ENCODE assay signal across 8 cellular contexts in the genomic region with DNA sequence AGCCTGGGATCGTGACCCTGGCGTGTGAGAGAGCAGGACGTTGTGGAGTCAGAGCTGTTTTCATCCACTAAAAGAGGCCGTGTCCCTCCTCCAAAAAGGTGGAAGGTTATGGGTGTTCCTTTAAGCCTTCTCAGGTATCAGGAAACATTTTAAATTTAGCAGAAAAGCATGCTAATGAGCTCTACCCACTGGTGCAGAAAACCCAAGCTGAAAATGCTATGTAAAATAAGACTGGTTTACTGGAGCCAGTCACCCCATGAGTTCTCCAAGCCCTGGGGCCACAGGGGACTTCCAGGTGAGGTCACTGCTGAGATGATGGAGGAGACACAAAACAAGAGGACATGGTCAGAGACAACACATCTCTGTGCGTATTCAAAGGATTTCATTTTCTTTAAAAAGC. TPM values are rescaled to one million over a fixed set of nuclear protein-coding genes. Genes with fewer than 3 reads are reported as not detected.
DNase-seq lines count a peak whose midpoint lies in the region; ATAC-seq lines count a peak whose summit lies in the region.

No MANE protein-coding gene starts in this region.

- no peak overlapping the region for H3K4me2 ChIP-seq in GM23248 (ENCODE audit: unreplicated experiment)

- H3K4me3 Mint-ChIP-seq in CD4-positive, CD25-positive, alpha-beta regulatory T cell: no peak overlapping the region
- no peak overlapping the region for H3K4me3 Mint-ChIP-seq in immature natural killer cell

- H4K20me1 ChIP-seq in GM23248 (ENCODE audit: insufficient read depth): no peaks in the 10 kb centered on the region

- peaks cover 38% of the 10 kb centered on the region for H3K36me3 Mint-ChIP-seq in CD4-positive, CD25-positive, alpha-beta regulatory T cell
- H3K36me3 Mint-ChIP-seq in immature natural killer cell: peaks cover 16 to 28% (median 23%) of the 10 kb centered on the region in 3 donors

- H3K27ac ChIP-seq in CD4-positive, CD25-positive, alpha-beta regulatory T cell (ENCODE audit: insufficient read depth, low read length, poor library complexity, severe bottlenecking): peak overlapping the region; percentile 49
- H3K27ac ChIP-seq in GM23248: no peak overlapping the region

- peaks cover 0 to 12% (median 9%) of the 10 kb centered on the region in 4 donors for H3K4me1 Mint-ChIP-seq in CD4-positive, CD25-positive, alpha-beta regulatory T cell
- H3K4me1 Mint-ChIP-seq in immature natural killer cell: peaks cover 2 to 16% of the 10 kb centered on the region in 2 donors

- H3F3A ChIP-seq in GM23248 (ENCODE audit: insufficient read depth): peaks cover 15% of the 10 kb centered on the region

- H2AFZ ChIP-seq in GM23248: no peak overlapping the region

- no peak for ATAC-seq in CD4-positive, CD25-positive, alpha-beta regulatory T cell (ENCODE audit: low read depth in 2 of 2)
- peak; percentile 56 for ATAC-seq in GM19043 (IDR thresholded peaks at IDR 0.05; ENCODE audit: low read depth, unreplicated experiment)
- peak; percentile 43 for ATAC-seq in HG03571 (IDR thresholded peaks at IDR 0.05; ENCODE audit: unreplicated experiment)
- no peak for ATAC-seq in HG03460 (IDR thresholded peaks at IDR 0.05; ENCODE audit: unreplicated experiment)

- peaks cover 51% of the 10 kb centered on the region for H3K36me3 ChIP-seq in CD4-positive, CD25-positive, alpha-beta regulatory T cell (ENCODE audit: control insufficient read depth, insufficient read depth, low read length)
- peaks cover 28% of the 10 kb centered on the region for H3K36me3 ChIP-seq in GM23248 (ENCODE audit: low read depth)

- no peaks in the 10 kb centered on the region for H3K9me3 ChIP-seq in CD4-positive, CD25-positive, alpha-beta regulatory T cell (ENCODE audit: control insufficient read depth in 2 of 2, low read length in 2 of 2)
- no peaks in the 10 kb centered on the region for H3K9me3 ChIP-seq in GM23248 (ENCODE audit: low read depth)

- DNase-seq in CD4-positive, CD25-positive, alpha-beta regulatory T cell: no peak
- no peak for DNase-seq in immature natural killer cell
- no peak for DNase-seq in NCI-H2196 treated with DMSO at 0.1 percent for 48 hours (lab: John Stamatoyannopoulos, UW; ENCODE audit: unreplicated experiment)
- DNase-seq in KG1 (lab: John Stamatoyannopoulos, UW): no peak
- no peak for DNase-seq in GM23248

- H3K27ac Mint-ChIP-seq in CD4-positive, CD25-positive, alpha-beta regulatory T cell: peak overlapping the region in 1 of 3 donors; percentile 76
- peak overlapping the region in 4 of 6 donors; percentile 41 to 85 (median 67) for H3K27ac Mint-ChIP-seq in immature natural killer cell

- H3K4me1 ChIP-seq in CD4-positive, CD25-positive, alpha-beta regulatory T cell (ENCODE audit: control insufficient read depth, insufficient read depth, low read length, poor library complexity, severe bottlenecking): no peaks in the 10 kb centered on the region
- peaks cover 8% of the 10 kb centered on the region for H3K4me1 ChIP-seq in GM23248 (ENCODE audit: insufficient read depth)

- no peaks in the 10 kb centered on the region for H3K9me2 ChIP-seq in GM23248 (ENCODE audit: insufficient read depth)

- no peaks in the 10 kb centered on the region for H3K9me3 Mint-ChIP-seq in CD4-positive, CD25-positive, alpha-beta regulatory T cell
- no peaks in the 10 kb centered on the region for H3K9me3 Mint-ChIP-seq in immature natural killer cell

- no peaks in the 10 kb centered on the region for H3K79me2 ChIP-seq in GM23248 (ENCODE audit: insufficient read depth)

- H3K4me3 ChIP-seq in CD4-positive, CD25-positive, alpha-beta regulatory T cell (ENCODE audit: low read depth, low read length): no peak overlapping the region
- H3K4me3 ChIP-seq in GM23248: no peak overlapping the region

- no peaks in the 10 kb centered on the region for H3K27me3 Mint-ChIP-seq in CD4-positive, CD25-positive, alpha-beta regulatory T cell
- H3K27me3 Mint-ChIP-seq in immature natural killer cell (ENCODE audit: low read depth in 3 of 3): no peaks in the 10 kb centered on the region

- 81 to 84% methylated on average over 5 of the region's 5 CpGs for WGBS in GM23248 (ENCODE audit: low coverage in 1 of 2, low lambda C conversion rate in 2 of 2, missing lambda C conversion rate in 2 of 2), 2 experiments

- no peaks in the 10 kb centered on the region for H3K27me3 ChIP-seq in CD4-positive, CD25-positive, alpha-beta regulatory T cell (ENCODE audit: control insufficient read depth, insufficient read depth, low read length)
- no peaks in the 10 kb centered on the region for H3K27me3 ChIP-seq in GM23248 (replicated peaks; ENCODE audit: insufficient read depth)

- no peak overlapping the region for H3K9ac ChIP-seq in GM23248

- in situ Hi-C loops in GM23248 (cut with MboI): no loop called here

RNA-seq across cellular contexts. Expression of a gene that starts 14.0 kb away (rescaled TPM):
- total RNA-seq in CD4-positive, CD25-positive, alpha-beta regulatory T cell: 23.5 TPM
- 10 to 100 TPM; 40.9 to 66.2 (median 51.5) TPM for polyA plus RNA-seq in CD4-positive, CD25-positive, alpha-beta regulatory T cell
- 10 to 100 TPM; 35.8 to 48.5 (median 46.8) TPM for polyA plus RNA-seq in immature natural killer cell
- 16.6 and 19.2 TPM in 2 replicates for total RNA-seq in GM23248 (2014; rRNA removed; shearing (Covaris generic))
- polyA plus RNA-seq in GM23248 (2016; fragmentation: Nextera tagmentation; extraction: Ambion mirVana): 24.7 and 25.0 TPM in 2 replicates

Comparison
In these comparisons a context has a peak if more than half of its experiments do, and no peak if none do; other contexts are left out.
1. ATAC-seq: peak in GM19043 (single experiment) and HG03571 (single experiment); none in CD4-positive, CD25-positive, alpha-beta regulatory T cell (0 of 2) and HG03460 (single experiment).